ENCODE assay signal across 24 cellular contexts in genomic region chr10:77823811-77824542, GRCh38.
DNase-seq lines count a peak whose midpoint lies in the region; ATAC-seq, FAIRE-seq and TF ChIP-seq lines count a peak whose summit lies in the region.
"Had no signal": no experiment of that assay in that cellular context is flagged by ENCODE, and none has a peak within 500 bp of the region (broad histone marks: within the 10 kb centered on the region; RNA-seq: fewer than 3 reads in every experiment).

No MANE protein-coding gene starts in this region.

- intact Hi-C loops in kidney (cut with DNase I): no loop called here
- intact Hi-C loops in posterior vena cava (cut with DNase I): no loop called here

- TF ChIP-seq CTCF in kidney (IDR thresholded peaks at IDR 0.05; ENCODE audit: borderline replicate concordance, extremely low read depth, insufficient read depth): no peak

- no peak overlapping the region for H3K4me3 ChIP-seq in kidney (ENCODE audit: low read length in 2 of 2)

- no peaks in the 10 kb centered on the region for H3K4me1 ChIP-seq in kidney (ENCODE audit: control insufficient read depth in 1 of 2, insufficient read depth in 1 of 2, low read depth in 1 of 2, low read length in 2 of 2)

- peak; percentile 90 for DNase-seq in ACHN
- peak; percentile 55 for DNase-seq in RCC 7860 (ENCODE audit: low spot score)
- peak; percentile 21 for DNase-seq in kidney
- DNase-seq in posterior vena cava (ENCODE audit: low spot score): peak; percentile 3
- DNase-seq in NCI-H2171 (lab: John Stamatoyannopoulos, UW): no peak
- DNase-seq in SKM-1 treated with dmso at 0.1 percent for 144 hours (lab: John Stamatoyannopoulos, UW; ENCODE audit: unreplicated experiment): no peak
- DNase-seq: CD8-positive, alpha-beta memory T cell; DMS53; GDM1; H9; KBM-7; NCI-H1092 treated with DMSO at 0.1 percent for 48 hours; NCI-H1436 treated with DMSO at 0.1 percent for 48 hours; NCI-H1930; NCI-H226; NCI-H524; NCI-H774; NK-92 treated with Interleukin-12 subunit alpha and Interleukin-12 subunit beta, amount 100 ng/mL, for 24 hours had no signal

- no peak overlapping the region for H3K27ac ChIP-seq in kidney (ENCODE audit: low read depth in 2 of 2, low read length in 2 of 2)
- H3K27ac ChIP-seq: C4-2B, HL-60 had no signal

- H3K9me3 ChIP-seq in kidney (ENCODE audit: control insufficient read depth in 1 of 2, low read length in 2 of 2): no peaks in the 10 kb centered on the region

- FAIRE-seq in RCC 7860 (lab: Jason Lieb, UNC) (peak; percentile 73), kidney (lab: Jason Lieb, UNC) (no peak)
- FAIRE-seq: GM18507, HepG2 had no signal

- ATAC-seq in GM18519 (IDR thresholded peaks at IDR 0.05; ENCODE audit: low FRiP score, unreplicated experiment) (no peak), GM19397 (IDR thresholded peaks at IDR 0.05; ENCODE audit: unreplicated experiment) (no peak)
- ATAC-seq: HepG2 had no signal

- in situ Hi-C loops in ACHN (cut with HindIII; ENCODE audit: low pct_ligation_motif_present, low pct_unique_long_range_greater_than_20kb, low sequenced_read_pairs): no loop called here

- H3K9ac ChIP-seq in kidney (ENCODE audit: low read length in 2 of 2): no peak overlapping the region

- peaks cover 15 to 41% of the 10 kb centered on the region in 2 donors for H3K36me3 ChIP-seq in kidney (ENCODE audit: control insufficient read depth in 1 of 2, insufficient read depth in 2 of 2, low read length in 2 of 2)

Comparison
In these comparisons a context has a peak if more than half of its experiments do, and no peak if none do; other contexts are left out.
1. DNase-seq: peak in ACHN (single experiment), RCC 7860 (single experiment), kidney (single experiment) and posterior vena cava (single experiment); none in NCI-H2171 (single experiment) and SKM-1 treated with dmso at 0.1 percent for 144 hours (single experiment).